In the genomic region with DNA sequence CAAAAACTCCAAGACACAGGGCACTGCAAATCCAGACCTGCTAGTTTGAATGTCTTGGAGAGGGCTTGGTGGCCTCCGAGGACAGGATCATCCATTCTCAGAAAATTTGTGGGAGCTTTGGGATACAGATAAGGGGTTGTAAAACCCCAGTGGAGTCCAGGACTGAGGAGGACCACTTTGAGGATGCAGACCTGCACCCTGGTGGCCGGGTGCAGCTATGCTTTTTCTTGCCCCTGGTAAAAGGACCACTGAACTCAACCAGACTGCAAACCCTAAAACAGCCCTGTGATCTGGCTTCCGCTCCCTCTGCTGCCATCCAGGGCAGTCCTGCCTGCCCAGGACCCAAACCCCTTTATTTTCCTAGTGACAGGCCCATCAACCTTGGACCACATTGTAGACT, we compare ENCODE assay signal across 12 cellular contexts.
DNase-seq lines count a peak whose midpoint lies in the region; ATAC-seq, FAIRE-seq and TF ChIP-seq lines count a peak whose summit lies in the region.
"Had no signal": no experiment of that assay in that cellular context is flagged by ENCODE, and none has a peak within 500 bp of the region (broad histone marks: within the 10 kb centered on the region; RNA-seq: fewer than 3 reads in every experiment).

No MANE protein-coding gene starts in this region.

- FAIRE-seq in keratinocyte (lab: Jason Lieb, UNC) (no peak), GM12891 (lab: Jason Lieb, UNC) (no peak)

- H3K4me2 ChIP-seq in DOHH2 (ENCODE audit: low read length) (no peak overlapping the region), keratinocyte (ENCODE audit: control insufficient read depth, extremely low read depth, insufficient read depth, low read depth, low read length) (no peak overlapping the region)

- no peaks in the 10 kb centered on the region for H3K4me1 Mint-ChIP-seq in activated naive CD8-positive, alpha-beta T cell treated with anti-CD3 and anti-CD28 coated beads, Interleukin-2, amount 50 U/mL, for 24 hours
- H3K4me1 Mint-ChIP-seq: activated naive CD4-positive, alpha-beta T cell treated with anti-CD3 and anti-CD28 coated beads, Interleukin-2, amount 50 U/mL, for 24 hours had no signal

- dilution Hi-C loops in keratinocyte (cut with MboI; ENCODE audit: extremely low pct_ligation_motif_present, low sequenced_read_pairs): no loop called here

- H3K79me2 ChIP-seq in DOHH2 (ENCODE audit: control insufficient read depth, low read length) (no peaks in the 10 kb centered on the region), keratinocyte (ENCODE audit: control insufficient read depth, insufficient read depth, low read length) (no peaks in the 10 kb centered on the region)

- DNase-seq in HFF-Myc (ENCODE audit: extremely low read depth, low read depth) (no peak), amniotic epithelial cell (ENCODE audit: low read depth) (peak; percentile 5), keratinocyte (ENCODE audit: low read depth, low spot score) (no peak), GM12891 (ENCODE audit: insufficient read length, low spot score) (no peak)
- no peak for DNase-seq in activated naive CD8-positive, alpha-beta T cell treated with anti-CD3 and anti-CD28 coated beads, Interleukin-2, amount 50 U/mL, for 24 hours
- DNase-seq: NCI-H187, SHP77 treated with DMSO at 0.1 percent for 48 hours, stomach had no signal

- H3K36me3 Mint-ChIP-seq in activated naive CD8-positive, alpha-beta T cell treated with anti-CD3 and anti-CD28 coated beads, Interleukin-2, amount 50 U/mL, for 24 hours (ENCODE audit: low read depth): no peaks in the 10 kb centered on the region
- H3K36me3 Mint-ChIP-seq: activated naive CD4-positive, alpha-beta T cell treated with anti-CD3 and anti-CD28 coated beads, Interleukin-2, amount 50 U/mL, for 24 hours had no signal

- no peaks in the 10 kb centered on the region for H3K9me3 Mint-ChIP-seq in activated naive CD8-positive, alpha-beta T cell treated with anti-CD3 and anti-CD28 coated beads, Interleukin-2, amount 50 U/mL, for 24 hours
- H3K9me3 Mint-ChIP-seq: activated naive CD4-positive, alpha-beta T cell treated with anti-CD3 and anti-CD28 coated beads, Interleukin-2, amount 50 U/mL, for 24 hours had no signal

- no peaks in the 10 kb centered on the region for H3F3A ChIP-seq in DOHH2 (ENCODE audit: control insufficient read depth, insufficient read depth)

- H3K36me3 ChIP-seq in DOHH2 (ENCODE audit: control insufficient read depth, low read length): no peaks in the 10 kb centered on the region
- no peaks in the 10 kb centered on the region for H3K36me3 ChIP-seq in keratinocyte (ENCODE audit: control insufficient read depth in 2 of 2, extremely low read depth in 1 of 2, insufficient read depth in 2 of 2, low read length in 2 of 2)
- H3K36me3 ChIP-seq: stomach had no signal

- H3K27ac ChIP-seq in DOHH2 (ENCODE audit: low read depth, low read length) (no peak overlapping the region), keratinocyte (ENCODE audit: control insufficient read depth, insufficient read depth, low read length) (no peak overlapping the region)
- H3K27ac ChIP-seq: stomach had no signal

- H3K9me3 ChIP-seq in DOHH2 (ENCODE audit: control insufficient read depth, insufficient read depth, low read length): no peaks in the 10 kb centered on the region
- H3K9me3 ChIP-seq in keratinocyte (ENCODE audit: control insufficient read depth, low read depth, low read length): no peaks in the 10 kb centered on the region

- H4K20me1 ChIP-seq in DOHH2 (ENCODE audit: control insufficient read depth, insufficient read depth, low read depth, low read length) (no peaks in the 10 kb centered on the region), keratinocyte (ENCODE audit: control insufficient read depth, extremely low read depth, insufficient read depth, low read length) (no peaks in the 10 kb centered on the region)

- no peaks in the 10 kb centered on the region for H3K9me1 ChIP-seq in keratinocyte (ENCODE audit: control insufficient read depth, extremely low read depth, insufficient read depth, low read length)

- TF ChIP-seq CTCF in DOHH2 (IDR thresholded peaks at IDR 0.05; ENCODE audit: low read depth, low read length, poor library complexity, severe bottlenecking): peak; percentile 39
- peak; percentile 36 for TF ChIP-seq CTCF in HFF-Myc (IDR thresholded peaks at IDR 0.05; ENCODE audit: low read depth, low read length, missing control alignments)
- peak; percentile 9 to 45 (median 36) for TF ChIP-seq CTCF in keratinocyte (optimal IDR thresholded peaks at IDR 0.05 in 1 of 3, IDR thresholded peaks at IDR 0.05 in 1 of 3, conservative IDR thresholded peaks at IDR 0.05 in 1 of 3; ENCODE audit: extremely low read depth in 1 of 3, insufficient read depth in 2 of 3, low read length in 3 of 3)

- no peak overlapping the region for H3K9ac ChIP-seq in keratinocyte (ENCODE audit: control insufficient read depth, extremely low read depth, insufficient read depth, low read length)

- H3K9me2 ChIP-seq in DOHH2 (replicated peaks; ENCODE audit: control insufficient read depth, low read length): no peaks in the 10 kb centered on the region

- H3K27me3 Mint-ChIP-seq in activated naive CD8-positive, alpha-beta T cell treated with anti-CD3 and anti-CD28 coated beads, Interleukin-2, amount 50 U/mL, for 24 hours: peaks cover 1% of the 10 kb centered on the region

- no peak for ATAC-seq in activated naive CD8-positive, alpha-beta T cell treated with anti-CD3 and anti-CD28 coated beads, Interleukin-2, amount 50 U/mL, for 24 hours
- ATAC-seq in GM21576 (IDR thresholded peaks at IDR 0.05; ENCODE audit: unreplicated experiment) (no peak), HG02798 (IDR thresholded peaks at IDR 0.05; ENCODE audit: poor library complexity, unreplicated experiment) (no peak)

- H3K4me3 ChIP-seq in DOHH2 (ENCODE audit: low read length): no peak overlapping the region
- no peak overlapping the region for H3K4me3 ChIP-seq in HFF-Myc (replicated peaks; ENCODE audit: low read depth, low read length)
- H3K4me3 ChIP-seq in keratinocyte (ENCODE audit: control insufficient read depth in 2 of 3, extremely low read depth in 1 of 3, insufficient read depth in 2 of 3, low read depth in 1 of 3, low read length in 3 of 3): no peak overlapping the region
- H3K4me3 ChIP-seq: stomach had no signal

- H3K4me3 Mint-ChIP-seq in activated naive CD8-positive, alpha-beta T cell treated with anti-CD3 and anti-CD28 coated beads, Interleukin-2, amount 50 U/mL, for 24 hours: no peak overlapping the region
- H3K4me3 Mint-ChIP-seq: activated naive CD4-positive, alpha-beta T cell treated with anti-CD3 and anti-CD28 coated beads, Interleukin-2, amount 50 U/mL, for 24 hours had no signal

- no peak overlapping the region for H3K27ac Mint-ChIP-seq in activated naive CD8-positive, alpha-beta T cell treated with anti-CD3 and anti-CD28 coated beads, Interleukin-2, amount 50 U/mL, for 24 hours
- H3K27ac Mint-ChIP-seq: activated naive CD4-positive, alpha-beta T cell treated with anti-CD3 and anti-CD28 coated beads, Interleukin-2, amount 50 U/mL, for 24 hours had no signal

- H3K27me3 ChIP-seq in DOHH2 (ENCODE audit: control insufficient read depth, low read length): peaks cover 10% of the 10 kb centered on the region; the same call in 1 of the 2 replicates
- H3K27me3 ChIP-seq in keratinocyte (ENCODE audit: control insufficient read depth, extremely low read depth, insufficient read depth, low read length): no peaks in the 10 kb centered on the region
- H3K27me3 ChIP-seq: stomach had no signal

- no peak overlapping the region for H2AFZ ChIP-seq in keratinocyte (ENCODE audit: control insufficient read depth, low read length)

- no peak for TF ChIP-seq POLR2A in GM12891 (IDR thresholded peaks at IDR 0.05; ENCODE audit: low read depth, low read length)

- H3K4me1 ChIP-seq in DOHH2 (ENCODE audit: control insufficient read depth, low read length): no peaks in the 10 kb centered on the region
- H3K4me1 ChIP-seq in keratinocyte (ENCODE audit: control insufficient read depth, extremely low read depth, insufficient read depth, low read length): no peaks in the 10 kb centered on the region
- H3K4me1 ChIP-seq: stomach had no signal

TF ChIP-seq in GM12891, 5 proteins besides CTCF, POLR2A, EP300 and RAD21:
- no peak for TF ChIP-seq TAF1 (IDR thresholded peaks at IDR 0.05; ENCODE audit: low read depth, low read length)
- no peak for TF ChIP-seq SPI1 (IDR thresholded peaks at IDR 0.05; ENCODE audit: low read depth, low read length)
- TF ChIP-seq POU2F2 (IDR thresholded peaks at IDR 0.05; ENCODE audit: low read depth, low read length): no peak
- no peak for TF ChIP-seq POLR2AphosphoS5 (IDR thresholded peaks at IDR 0.05; ENCODE audit: low read depth, low read length)
- TF ChIP-seq PAX5 (IDR thresholded peaks at IDR 0.05; ENCODE audit: insufficient read depth, low read length, severe bottlenecking): no peak
TF ChIP-seq in GM12891: peak in this region for 0.
